In the genomic region with DNA sequence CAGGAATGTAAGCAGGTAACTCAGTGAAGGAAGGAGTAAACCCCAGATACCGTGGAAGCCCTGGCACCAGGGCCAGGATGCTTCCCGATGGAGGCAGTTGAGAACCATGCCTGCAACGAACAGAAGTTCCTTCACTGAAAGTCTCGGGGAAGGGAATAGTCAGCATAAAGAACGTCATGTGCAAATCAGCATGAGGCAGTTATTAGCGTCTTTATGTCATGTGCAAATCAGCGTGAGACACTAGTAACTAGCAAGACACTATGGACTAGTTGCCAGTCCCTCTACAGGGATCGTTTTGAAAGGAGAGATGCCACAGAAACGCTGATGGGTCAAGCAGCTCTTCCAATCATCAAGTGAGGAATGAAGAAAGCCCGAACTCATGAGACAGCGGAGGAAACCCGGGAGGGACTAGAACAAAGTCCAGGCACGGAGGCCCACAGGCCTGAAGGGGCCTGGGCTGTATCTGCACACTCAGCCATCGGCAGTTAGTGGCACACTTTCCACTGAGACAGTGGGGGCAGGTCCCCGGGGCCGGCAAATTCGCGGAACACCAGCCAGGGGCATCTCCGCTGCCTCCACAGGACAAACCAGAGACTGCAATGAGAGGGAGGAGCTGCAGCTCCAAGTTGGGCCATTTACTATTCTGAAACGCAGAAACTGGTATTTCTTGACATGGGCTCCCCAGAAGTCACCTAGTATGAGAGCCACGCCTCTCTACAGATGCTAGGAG, we compare ENCODE assay signal across 13 cellular contexts.
DNase-seq lines count a peak whose midpoint lies in the region; ATAC-seq and TF ChIP-seq lines count a peak whose summit lies in the region.
"Had no signal": no experiment of that assay in that cellular context is flagged by ENCODE, and none has a peak within 500 bp of the region (broad histone marks: within the 10 kb centered on the region; RNA-seq: fewer than 3 reads in every experiment).

No MANE protein-coding gene starts in this region.

- intact Hi-C loops in right cardiac atrium (cut with DNase I) = no loop called here

- no peak overlapping the region for H3K4ac ChIP-seq in H9 (ENCODE audit: low read depth, low read length)

- peaks cover 20 to 22% of the 10 kb centered on the region in 2 experiments for H3K4me1 Mint-ChIP-seq in H9

- H2BK20ac ChIP-seq in H9 (ENCODE audit: low read depth, low read length, poor library complexity, severe bottlenecking) = no peak overlapping the region

- no peak overlapping the region for H4K91ac ChIP-seq in H9 (ENCODE audit: insufficient read length, low read depth, low read length)

- no CpG with 5 or more reads among the region's 21 CpGs for WGBS in H9 (ENCODE audit: extremely low coverage, insufficient read length, low lambda C conversion rate)
- 51% methylated on average over 21 of the region's 21 CpGs for WGBS in right cardiac atrium
- WGBS in smooth muscle cell (ENCODE audit: low lambda C conversion rate) = 69% methylated on average over 21 of the region's 21 CpGs

- H3K27me3 ChIP-seq in H9 (ENCODE audit: insufficient read depth, low read length) (no peaks in the 10 kb centered on the region), right cardiac atrium (ENCODE audit: control insufficient read depth, insufficient read depth) (no peaks in the 10 kb centered on the region), smooth muscle cell (ENCODE audit: low read depth) (no peaks in the 10 kb centered on the region)
- H3K27me3 ChIP-seq: neutrophil had no signal

- in situ Hi-C loops in astrocyte of the spinal cord (cut with HindIII; ENCODE audit: low sequenced_read_pairs) = no loop called here

- no peak overlapping the region for H3K56ac ChIP-seq in H9 (ENCODE audit: insufficient read length, low read depth, low read length)

- peak; percentile 69 for DNase-seq in H9
- no peak for DNase-seq in astrocyte of the spinal cord (ENCODE audit: low read depth, low spot score)
- DNase-seq in right cardiac atrium = peak; percentile 16 to 57 (median 46)
- no peak for DNase-seq in smooth muscle cell (lab: John Stamatoyannopoulos, UW; ENCODE audit: unreplicated experiment)
- no peak for DNase-seq in activated CD4-positive, alpha-beta T cell treated with anti-CD3 and anti-CD28 coated beads for 1 hour
- DNase-seq in H4 (ENCODE audit: low spot score) = no peak
- no peak for DNase-seq in NCI-H1436 (lab: John Stamatoyannopoulos, UW)
- DNase-seq: amniotic stem cell, DMS53, NCI-H1694 had no signal

- H3K79me2 ChIP-seq in H9 (ENCODE audit: insufficient read depth, low read length) = no peaks in the 10 kb centered on the region
- H3K79me2 ChIP-seq in smooth muscle cell (ENCODE audit: low read depth) = no peaks in the 10 kb centered on the region

- no peak overlapping the region for H3K23ac ChIP-seq in H9 (ENCODE audit: insufficient read length, low read depth, low read length)

- H3K36me3 Mint-ChIP-seq in H9 (ENCODE audit: insufficient read depth in 1 of 3, low read depth in 3 of 3) = no peaks in the 10 kb centered on the region

- no peak overlapping the region for H3K4me3 Mint-ChIP-seq in H9
- H3K4me3 Mint-ChIP-seq: T-helper 1 cell treated with Interleukin-12 subunit alpha and Interleukin-12 subunit beta and Interleukin-4 antibody, amounts not matched to agents 30 μg/mL and 1 μg/mL, for 36 hours had no signal

- no peak overlapping the region for H2AK5ac ChIP-seq in H9 (ENCODE audit: insufficient read length, low read length)

- H3K9ac ChIP-seq in H9 (ENCODE audit: extremely low read depth, insufficient read length, low read length) (no peak overlapping the region), smooth muscle cell (ENCODE audit: low read depth) (peak overlapping the region; percentile 10)

- no peaks in the 10 kb centered on the region for H3K27me3 Mint-ChIP-seq in H9 (ENCODE audit: low read depth)

- no peak overlapping the region for H2BK5ac ChIP-seq in H9 (ENCODE audit: insufficient read length, low read length)

- H3K23me2 ChIP-seq in H9 (ENCODE audit: insufficient read length, low read depth, low read length, poor library complexity, severe bottlenecking) = no peaks in the 10 kb centered on the region

- H3K9me3 ChIP-seq in H9 (ENCODE audit: control insufficient read depth, low read depth, low read length) = no peaks in the 10 kb centered on the region
- no peaks in the 10 kb centered on the region for H3K9me3 ChIP-seq in right cardiac atrium (ENCODE audit: control insufficient read depth, low read length)
- no peaks in the 10 kb centered on the region for H3K9me3 ChIP-seq in smooth muscle cell (replicated peaks; ENCODE audit: low read depth)
- H3K9me3 ChIP-seq: neutrophil had no signal

- H3K36me3 ChIP-seq in smooth muscle cell (ENCODE audit: low read depth) = no peaks in the 10 kb centered on the region
- H3K36me3 ChIP-seq: neutrophil had no signal

- no peak overlapping the region for H4K5ac ChIP-seq in H9 (ENCODE audit: insufficient read length, low read depth, low read length)

- no peaks in the 10 kb centered on the region for H3K79me1 ChIP-seq in H9 (ENCODE audit: insufficient read depth, low read depth, low read length, poor library complexity, severe bottlenecking)

- H3K4me1 ChIP-seq in H9 (ENCODE audit: insufficient read depth, low read length) = no peaks in the 10 kb centered on the region; the same call in 1 of the 2 replicates
- no peaks in the 10 kb centered on the region for H3K4me1 ChIP-seq in right cardiac atrium (ENCODE audit: control insufficient read depth, insufficient read depth, low read length)
- H3K4me1 ChIP-seq in smooth muscle cell (ENCODE audit: low read depth) = no peaks in the 10 kb centered on the region

- H3K27ac Mint-ChIP-seq in H9 = no peak overlapping the region
- H3K27ac Mint-ChIP-seq: T-helper 1 cell treated with Interleukin-12 subunit alpha and Interleukin-12 subunit beta and Interleukin-4 antibody, amounts not matched to agents 30 μg/mL and 1 μg/mL, for 36 hours had no signal

- H4K20me1 ChIP-seq in H9 (ENCODE audit: control insufficient read depth, insufficient read depth, insufficient read length) = no peaks in the 10 kb centered on the region
- no peaks in the 10 kb centered on the region for H4K20me1 ChIP-seq in smooth muscle cell (ENCODE audit: low read depth)

- H3K4me2 ChIP-seq in H9 (ENCODE audit: insufficient read depth, insufficient read length, low read length) = no peak overlapping the region
- H3K4me2 ChIP-seq in smooth muscle cell = peak overlapping the region; percentile 36

- H3K4me3 ChIP-seq in astrocyte of the spinal cord (ENCODE audit: low read depth, low read length) = no peak overlapping the region
- H3K4me3 ChIP-seq in right cardiac atrium (ENCODE audit: low read length) = no peak overlapping the region
- no peak overlapping the region for H3K4me3 ChIP-seq in smooth muscle cell

- ATAC-seq in right cardiac atrium (peak; percentile 50 to 57), HG03045 (IDR thresholded peaks at IDR 0.05; ENCODE audit: unreplicated experiment) (no peak)

- TF ChIP-seq CTCF in H9 (conservative IDR thresholded peaks at IDR 0.05) = peak; percentile 69
- peak; percentile 11 for TF ChIP-seq CTCF in astrocyte of the spinal cord (IDR thresholded peaks at IDR 0.05; ENCODE audit: low read depth, low read length)
- peak; percentile 17 for TF ChIP-seq CTCF in smooth muscle cell (IDR thresholded peaks at IDR 0.05; ENCODE audit: borderline replicate concordance, insufficient read depth, poor library complexity, severe bottlenecking)

- H3K18ac ChIP-seq in H9 (ENCODE audit: insufficient read length, low read depth, low read length) = no peak overlapping the region

- peaks cover 7% of the 10 kb centered on the region for H3F3A ChIP-seq in smooth muscle cell (ENCODE audit: low read depth)

- H3K27ac ChIP-seq in H9 (ENCODE audit: insufficient read length, low read depth, low read length) (no peak overlapping the region), right cardiac atrium (ENCODE audit: low read length) (no peak overlapping the region), smooth muscle cell (ENCODE audit: low read depth) (peak overlapping the region; percentile 74)
- H3K27ac ChIP-seq: neutrophil had no signal

- no peak overlapping the region for H3K14ac ChIP-seq in H9 (ENCODE audit: insufficient read depth, low read length)

- no peak overlapping the region for H2BK15ac ChIP-seq in H9 (ENCODE audit: low read depth, low read length)

- no peaks in the 10 kb centered on the region for H3K9me3 Mint-ChIP-seq in H9
- H3K9me3 Mint-ChIP-seq: T-helper 1 cell treated with Interleukin-12 subunit alpha and Interleukin-12 subunit beta and Interleukin-4 antibody, amounts not matched to agents 30 μg/mL and 1 μg/mL, for 36 hours had no signal

- no peak overlapping the region for H2BK12ac ChIP-seq in H9 (ENCODE audit: insufficient read length, low read depth, low read length)

- no peak overlapping the region for H4K8ac ChIP-seq in H9 (replicated peaks; ENCODE audit: insufficient read length, low read depth, low read length)

- no peak overlapping the region for H3T11ph ChIP-seq in H9 (ENCODE audit: low read length)

- H2AFZ ChIP-seq in H9 (ENCODE audit: low read length) (no peak overlapping the region), smooth muscle cell (ENCODE audit: low read depth) (no peak overlapping the region)

- H2BK120ac ChIP-seq in H9 (ENCODE audit: low read depth, low read length, poor library complexity, severe bottlenecking) = no peak overlapping the region

Comparison
In these comparisons a context has a peak if more than half of its experiments do, and no peak if none do; other contexts are left out.
1. DNase-seq: peak in H9 (single experiment) and right cardiac atrium (3 of 3); none in astrocyte of the spinal cord (single experiment), smooth muscle cell (single experiment), activated CD4-positive, alpha-beta T cell treated with anti-CD3 and anti-CD28 coated beads for 1 hour (single experiment), H4 (single experiment) and NCI-H1436 (single experiment).
2. CTCF ChIP-seq: peak in every context shown above with its lines; median percentile 69 in H9; 17 in smooth muscle cell; 11 in astrocyte of the spinal cord.